1 cellular context compared by ENCODE assay signal in genomic region chr19:45691516-45692186, GRCh38.
A peak's percentile ranks its signal among the peaks of the same experiment; 100 is the strongest.
TF ChIP-seq lines count a peak whose summit lies in the region.

Gene SNRPD2 (minus strand): TSS chr19:45691953. CDS start chr19:45691888, 65 bp downstream.

TF ChIP-seq in GM12878, 131 proteins besides CTCF, POLR2A, EP300 and RAD21 (continued from another document and continues in another):
- TF ChIP-seq PKNOX1 (IDR thresholded peaks at IDR 0.05): no peak
- TF ChIP-seq E2F8 (IDR thresholded peaks at IDR 0.05; ENCODE audit: low read depth, partially characterized antibody): peak; percentile 77
- TF ChIP-seq ZSCAN29 (IDR thresholded peaks at IDR 0.05): no peak
- 0 out of 2 replicates have a peak, but pooled peaks have one; percentile 10 for TF ChIP-seq NR2F1 (conservative IDR thresholded peaks at IDR 0.05)
- peak; percentile 96 for TF ChIP-seq GABPA (IDR thresholded peaks at IDR 0.05; ENCODE audit: low read depth)
- peak; percentile 90 for TF ChIP-seq TAF1 (IDR thresholded peaks at IDR 0.05; ENCODE audit: borderline replicate concordance, low read depth, low read length)
- no peak for TF ChIP-seq ZNF687 (IDR thresholded peaks at IDR 0.05)
- no peak for TF ChIP-seq TCF7 (IDR thresholded peaks at IDR 0.05; ENCODE audit: borderline replicate concordance)
- TF ChIP-seq EGR1 (IDR thresholded peaks at IDR 0.05; ENCODE audit: borderline replicate concordance in 1 of 2, low read depth in 2 of 2, low read length in 2 of 2): peak in 1 of 2 experiments; percentile 31; a peak in 1 of 3 replicates
- no peak for TF ChIP-seq PRDM15 (CRISPR knock-in tag; IDR thresholded peaks at IDR 0.05)
- TF ChIP-seq SP1 (IDR thresholded peaks at IDR 0.05; ENCODE audit: low read depth, low read length): no peak
- no peak; the same call in 1 of the 2 replicates for TF ChIP-seq TCF3 (IDR thresholded peaks at IDR 0.05; ENCODE audit: borderline replicate concordance, insufficient read depth, low read depth, low read length)
- peak; percentile 75 for TF ChIP-seq NBN (IDR thresholded peaks at IDR 0.05)
- TF ChIP-seq SUPT20H (IDR thresholded peaks at IDR 0.05; ENCODE audit: borderline replicate concordance, control insufficient read depth, low read depth, low read length): no peak
- TF ChIP-seq CHD4 (IDR thresholded peaks at IDR 0.05): no peak
- peak; percentile 70; the same call in 1 of the 2 replicates for TF ChIP-seq RELB (IDR thresholded peaks at IDR 0.05; ENCODE audit: low read depth)
- TF ChIP-seq CREB1 (IDR thresholded peaks at IDR 0.05; ENCODE audit: low read depth): no peak
- TF ChIP-seq ZZZ3 (IDR thresholded peaks at IDR 0.05; ENCODE audit: control insufficient read depth, insufficient read length, low read depth): no peak
- no peak for TF ChIP-seq KAT2A (conservative IDR thresholded peaks at IDR 0.05; ENCODE audit: control insufficient read depth, low read depth, low read length)
- no peak for TF ChIP-seq E4F1 (IDR thresholded peaks at IDR 0.05; ENCODE audit: borderline replicate concordance, partially characterized antibody)
- TF ChIP-seq ZBTB11 (CRISPR knock-in tag; IDR thresholded peaks at IDR 0.05): no peak
- TF ChIP-seq CHD2 (IDR thresholded peaks at IDR 0.05; ENCODE audit: borderline replicate concordance, low read depth, low read length): peak; percentile 50
- no peak for TF ChIP-seq RFX5 (IDR thresholded peaks at IDR 0.05; ENCODE audit: low read depth, low read length)
- TF ChIP-seq FOXK2 (IDR thresholded peaks at IDR 0.05): peak; percentile 77
- peak; percentile 44 for TF ChIP-seq IKZF1 (conservative IDR thresholded peaks at IDR 0.05)
- TF ChIP-seq MTA2 (IDR thresholded peaks at IDR 0.05; ENCODE audit: low read depth): no peak
- no peak; the same call in 1 of the 2 replicates for TF ChIP-seq GATAD2B (conservative IDR thresholded peaks at IDR 0.05; ENCODE audit: low read depth)
- no peak for TF ChIP-seq STAT3 (IDR thresholded peaks at IDR 0.05; ENCODE audit: low read depth, low read length)
- peak; percentile 67; the same call in 1 of the 2 replicates for TF ChIP-seq PML (IDR thresholded peaks at IDR 0.05; ENCODE audit: low read length)
- 0 out of 2 replicates have a peak, but pooled peaks have one; percentile 55 for TF ChIP-seq IRF4 (IDR thresholded peaks at IDR 0.05; ENCODE audit: low read depth, low read length)
- no peak for TF ChIP-seq ZNF622 (IDR thresholded peaks at IDR 0.05)
- peak; percentile 55 for TF ChIP-seq RELA (IDR thresholded peaks at IDR 0.05; ENCODE audit: borderline replicate concordance, partially characterized antibody)
